In the genomic region with DNA sequence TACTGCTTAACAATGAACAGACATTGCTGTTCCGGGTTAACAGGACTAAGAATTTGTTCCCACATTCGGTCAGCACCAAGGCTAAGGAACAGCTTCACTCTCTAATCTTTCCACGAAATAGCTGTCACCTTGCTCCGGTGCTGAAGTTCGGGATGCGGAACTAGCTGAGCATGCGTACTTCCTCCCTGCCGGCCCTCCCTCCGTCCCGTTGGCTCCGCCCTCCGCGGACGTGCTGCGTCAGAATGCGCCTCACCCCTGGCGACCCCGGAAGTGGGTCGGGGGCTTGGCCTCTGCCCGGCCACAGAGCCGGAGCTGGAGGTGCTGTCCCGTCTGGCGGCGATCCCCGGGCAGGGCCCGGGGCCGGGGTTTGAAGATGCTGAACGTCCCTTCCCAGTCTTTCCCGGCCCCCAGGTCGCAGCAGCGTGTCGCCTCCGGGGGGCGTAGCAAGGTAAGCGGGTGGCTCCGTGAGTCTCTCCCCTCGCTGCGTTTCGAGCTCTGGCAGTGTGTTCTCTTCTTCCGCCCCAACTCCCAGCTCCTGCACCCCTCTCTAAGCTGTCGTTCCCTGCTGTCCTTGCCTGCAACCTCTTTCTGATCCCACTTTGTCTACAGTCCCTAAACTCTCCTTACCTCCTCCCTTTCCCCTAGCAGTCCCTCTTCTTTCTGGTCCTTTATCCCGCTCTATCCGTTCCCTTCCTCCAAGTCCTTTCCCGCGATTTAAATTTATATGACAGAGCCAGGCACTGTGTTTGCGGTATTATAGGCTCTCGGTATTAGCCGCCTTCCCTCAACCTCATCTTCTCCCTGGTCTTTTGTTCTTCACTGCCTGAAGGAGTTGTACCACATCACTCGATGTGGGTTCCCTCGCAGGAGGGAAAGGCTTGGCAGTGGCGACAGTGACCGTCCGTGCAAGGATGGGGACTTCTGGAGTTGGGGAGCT, we compare ENCODE assay signal across 8 cellular contexts. TPM values are rescaled to one million over a fixed set of nuclear protein-coding genes. Genes with fewer than 3 reads are reported as not detected.
DNase-seq lines count a peak whose midpoint lies in the region; ATAC-seq, FAIRE-seq and TF ChIP-seq lines count a peak whose summit lies in the region.

A gene with protein sequence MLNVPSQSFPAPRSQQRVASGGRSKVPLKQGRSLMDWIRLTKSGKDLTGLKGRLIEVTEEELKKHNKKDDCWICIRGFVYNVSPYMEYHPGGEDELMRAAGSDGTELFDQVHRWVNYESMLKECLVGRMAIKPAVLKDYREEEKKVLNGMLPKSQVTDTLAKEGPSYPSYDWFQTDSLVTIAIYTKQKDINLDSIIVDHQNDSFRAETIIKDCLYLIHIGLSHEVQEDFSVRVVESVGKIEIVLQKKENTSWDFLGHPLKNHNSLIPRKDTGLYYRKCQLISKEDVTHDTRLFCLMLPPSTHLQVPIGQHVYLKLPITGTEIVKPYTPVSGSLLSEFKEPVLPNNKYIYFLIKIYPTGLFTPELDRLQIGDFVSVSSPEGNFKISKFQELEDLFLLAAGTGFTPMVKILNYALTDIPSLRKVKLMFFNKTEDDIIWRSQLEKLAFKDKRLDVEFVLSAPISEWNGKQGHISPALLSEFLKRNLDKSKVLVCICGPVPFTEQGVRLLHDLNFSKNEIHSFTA (plus strand): TSS at position 280 of the 937 bp plus-strand sequence. CDS start 94 bp downstream, at position 374.

- H3K4me2 ChIP-seq in HepG2 (ENCODE audit: low read depth, low read length): peak within 1 kb of the TSS; percentile 77

- peaks cover 9% of the 10 kb centered on the region for H3K79me2 ChIP-seq in HepG2 (ENCODE audit: insufficient read depth, low read length)

- peaks cover 32% of the 10 kb centered on the region for H3K4me1 ChIP-seq in CD4-positive, CD25-positive, alpha-beta regulatory T cell (ENCODE audit: control insufficient read depth, insufficient read depth, low read length, poor library complexity, severe bottlenecking)
- H3K4me1 ChIP-seq in HepG2 (ENCODE audit: insufficient read depth, low read length): peaks cover 17% of the 10 kb centered on the region

- H4K20me1 ChIP-seq in HepG2 (ENCODE audit: insufficient read depth, low read length): no peaks in the 10 kb centered on the region

- H3K27me3 Mint-ChIP-seq in CD4-positive, CD25-positive, alpha-beta regulatory T cell: peaks cover 26% of the 10 kb centered on the region

- peaks cover 2% of the 10 kb centered on the region for H3K36me3 ChIP-seq in CD4-positive, CD25-positive, alpha-beta regulatory T cell (ENCODE audit: control insufficient read depth, insufficient read depth, low read length)
- no peaks in the 10 kb centered on the region for H3K36me3 ChIP-seq in HepG2 (replicated peaks in 1 of 2; ENCODE audit: control insufficient read depth in 1 of 2, insufficient read depth in 2 of 2, low read length in 2 of 2)

- H3K27ac ChIP-seq in CD4-positive, CD25-positive, alpha-beta regulatory T cell (ENCODE audit: insufficient read depth, low read length, poor library complexity, severe bottlenecking): peak within 1 kb of the TSS; percentile 82
- peak within 1 kb of the TSS; percentile 56 for H3K27ac ChIP-seq in HepG2 (ENCODE audit: extremely low read length, insufficient read depth, low read length)

- 0% methylated on average over 32 of the region's 53 CpGs for WGBS in HepG2 (ENCODE audit: low lambda C conversion rate)

- H3K9ac ChIP-seq in HepG2 (ENCODE audit: insufficient read depth, low read depth, low read length): peak within 1 kb of the TSS; percentile 80

- POLR2A ChIA-PET in HepG2 (lab: Yijun Ruan, JAX): interaction anchor here (1.1 kb wide), 1 partner anchor 20 kb away, joined by 6 read pairs; no protein-coding TSS in a partner anchor

- H3K36me3 Mint-ChIP-seq in CD4-positive, CD25-positive, alpha-beta regulatory T cell: peaks cover 6% of the 10 kb centered on the region

- peak within 1 kb of the TSS; percentile 97 for H2AFZ ChIP-seq in HepG2 (ENCODE audit: low read length)

- H3K9me3 Mint-ChIP-seq in CD4-positive, CD25-positive, alpha-beta regulatory T cell: peaks cover 0 to 3% (median 0%) of the 10 kb centered on the region in 7 donors

- peaks cover 29 to 53% (median 39%) of the 10 kb centered on the region in 4 donors for H3K4me1 Mint-ChIP-seq in CD4-positive, CD25-positive, alpha-beta regulatory T cell

- H3K4me3 ChIP-seq in CD4-positive, CD25-positive, alpha-beta regulatory T cell (ENCODE audit: low read depth, low read length): peak within 1 kb of the TSS; percentile 93
- H3K4me3 ChIP-seq in HepG2 (replicated peaks in 1 of 3; ENCODE audit: insufficient read depth in 1 of 3, low read depth in 2 of 3, low read length in 3 of 3): peak within 1 kb of the TSS; percentile 78 to 91 (median 80)

- no peaks in the 10 kb centered on the region for H3K9me3 ChIP-seq in CD4-positive, CD25-positive, alpha-beta regulatory T cell (ENCODE audit: control insufficient read depth in 2 of 2, low read length in 2 of 2)
- no peaks in the 10 kb centered on the region for H3K9me3 ChIP-seq in HepG2 (ENCODE audit: low read length)

- peak; percentile 51 for TF ChIP-seq CTCF in HepG2 (CRISPR knock-in tag; IDR thresholded peaks at IDR 0.05)

- ATAC-seq in CD4-positive, CD25-positive, alpha-beta regulatory T cell (ENCODE audit: low read depth in 2 of 2): peak; percentile 93 to 96
- ATAC-seq in GM19395 (IDR thresholded peaks at IDR 0.05; ENCODE audit: unreplicated experiment) (peak; percentile 96), HG03565 (IDR thresholded peaks at IDR 0.05; ENCODE audit: unreplicated experiment) (peak; percentile 98), HepG2 (peak; percentile 99)

- BruUV-seq in HepG2 (replicated peaks; lab: Mats Ljungman, UMichigan): no TSS peak

- peak within 1 kb of the TSS; percentile 93 to 97 (median 97) for H3K27ac Mint-ChIP-seq in CD4-positive, CD25-positive, alpha-beta regulatory T cell

- TF ChIP-seq EP300 in HepG2 (IDR thresholded peaks at IDR 0.05; ENCODE audit: low read depth in 2 of 2, low read length in 2 of 2): 0 out of 4 replicates have a peak, but pooled peaks of 1 of the 2 experiments have one; percentile 21
- peak; percentile 80 for TF ChIP-seq EP300 in HepG2 (CRISPR knock-in tag; IDR thresholded peaks at IDR 0.05; ENCODE audit: borderline replicate concordance)

- TF ChIP-seq POLR2A in HepG2 (IDR thresholded peaks at IDR 0.05; ENCODE audit: insufficient read depth in 1 of 2, low read depth in 2 of 2, low read length in 2 of 2): peak; percentile 92 to 93

- peaks cover 17% of the 10 kb centered on the region for H3K27me3 ChIP-seq in CD4-positive, CD25-positive, alpha-beta regulatory T cell (ENCODE audit: control insufficient read depth, insufficient read depth, low read length)
- H3K27me3 ChIP-seq in HepG2 (ENCODE audit: control insufficient read depth in 1 of 2, insufficient read depth in 2 of 2, low read length in 2 of 2): peaks cover 0 to 5% of the 10 kb centered on the region in 2 experiments; a peak in 2 of 5 replicates

- peak; percentile 54; the same call in 1 of the 2 replicates for TF ChIP-seq RAD21 in HepG2 (CRISPR knock-in tag; IDR thresholded peaks at IDR 0.05)

- FAIRE-seq in HepG2 (lab: Jason Lieb, UNC): peak; percentile 98

- in situ Hi-C loops in HepG2 (cut with HindIII; ENCODE audit: extremely low pct_ligation_motif_present, low pct_unique_long_range_greater_than_20kb): no loop called here

- intact Hi-C loops in HepG2 (cut with micrococcal nuclease; ENCODE audit: unreplicated experiment): no loop called here

- peak; percentile 89 to 95 (median 93) for DNase-seq in CD4-positive, CD25-positive, alpha-beta regulatory T cell
- peak; percentile 97 for DNase-seq in NCI-H774 (lab: John Stamatoyannopoulos, UW)
- peak; percentile 90 for DNase-seq in activated CD4-positive, alpha-beta T cell treated with anti-CD3 and anti-CD28 coated beads, Interleukin-2, amount 50 U/mL, for 4 hours
- DNase-seq in dermis blood vessel endothelial cell: peak; percentile 96
- DNase-seq in HepG2 (ENCODE audit: low spot score): peak; percentile 92
- DNase-seq in stimulated activated CD4-positive, alpha-beta T cell treated with anti-CD3 and anti-CD28 coated beads, Interleukin-4, amount 100 ng/mL, for 1 hour: peak; percentile 93

- H3K4me3 Mint-ChIP-seq in CD4-positive, CD25-positive, alpha-beta regulatory T cell: peak within 1 kb of the TSS; percentile 93 to 99 (median 98)

- CTCF ChIA-PET in HepG2 (lab: Yijun Ruan, JAX; ENCODE audit: low intra/inter-chr PET ratio, low total read pairs): no interaction called here

TF ChIP-seq in HepG2, 621 proteins besides CTCF, POLR2A, EP300 and RAD21 (continues in another document):
- peak; percentile 91 for TF ChIP-seq NR2F1 (CRISPR knock-in tag; IDR thresholded peaks at IDR 0.05)

RNA-seq across cellular contexts. Expression of the gene that starts here (rescaled TPM):
- 28.3 TPM for total RNA-seq in CD4-positive, CD25-positive, alpha-beta regulatory T cell
- polyA plus RNA-seq in CD4-positive, CD25-positive, alpha-beta regulatory T cell: 10 to 100 TPM; 34.6 to 53.1 (median 39.0) TPM
- 2.9 and 13.7 TPM in 2 replicates for total RNA-seq in dermis blood vessel endothelial cell
- 26.1 and 37.7 TPM in 2 replicates for total RNA-seq in HepG2 (2016; rRNA removed; fragmentation: Illumina TruSeq; extraction: Trizol)
- total RNA-seq in HepG2 (2016; cell fraction: cytosol; rRNA removed; fragmentation: Illumina TruSeq; extraction: Trizol; ENCODE audit: low read depth): 11.7 and 12.3 TPM in 2 replicates
- 24.4 and 42.6 TPM in 2 replicates for total RNA-seq in HepG2 (2016; cell fraction: insoluble cytoplasmic fraction; rRNA removed; fragmentation: Illumina TruSeq; extraction: Trizol)
- total RNA-seq in HepG2 (2016; cell fraction: membrane; rRNA removed; fragmentation: Illumina TruSeq; extraction: Trizol): 39.7 and 40.4 TPM in 2 replicates
- total RNA-seq in HepG2 (2016; cell fraction: nucleus; rRNA removed; fragmentation: Illumina TruSeq; extraction: Trizol): 15.5 and 17.1 TPM in 2 replicates
- 2.8 and 5.3 TPM in 2 replicates for polyA plus RNA-seq in HepG2 (2011; rRNA removed)
- polyA plus RNA-seq in HepG2 (2011; cell fraction: cytosol; rRNA removed): 1.2 and 1.7 TPM in 2 replicates
- polyA plus RNA-seq in HepG2 (2011; cell fraction: nucleus; rRNA removed): 0.66 and 0.99 TPM in 2 replicates
- polyA plus RNA-seq in HepG2 (2012): 5.0 and 5.5 TPM in 2 replicates
- 15.2 and 17.6 TPM in 2 replicates for polyA plus RNA-seq in HepG2 (2016; cell fraction: cytosol; fragmentation: Illumina TruSeq; extraction: Trizol; ENCODE audit: low read depth)
- polyA plus RNA-seq in HepG2 (2016; cell fraction: insoluble cytoplasmic fraction; fragmentation: Illumina TruSeq; extraction: Trizol; ENCODE audit: low read depth): 27.8 and 32.3 TPM in 2 replicates
- 24.9 and 25.9 TPM in 2 replicates for polyA plus RNA-seq in HepG2 (2016; cell fraction: membrane; fragmentation: Illumina TruSeq; extraction: Trizol; ENCODE audit: low read depth)
- polyA plus RNA-seq in HepG2 (2016; cell fraction: nucleus; fragmentation: Illumina TruSeq; extraction: Trizol; ENCODE audit: insufficient read depth, low read depth): 9.3 and 11.2 TPM in 2 replicates
- polyA minus RNA-seq in HepG2 (2011; rRNA and poly(A)+ RNA removed; ENCODE audit: low replicate concordance): 0.96 and 2.3 TPM in 2 replicates
- polyA minus RNA-seq in HepG2 (2011; cell fraction: cytosol; rRNA and poly(A)+ RNA removed): 1.2 and 3.7 TPM in 2 replicates
- 8.0 and 11.4 TPM in 2 replicates for polyA minus RNA-seq in HepG2 (2011; cell fraction: nucleus; rRNA and poly(A)+ RNA removed)

Comparison
In these comparisons a context has a peak if more than half of its experiments do, and no peak if none do; other contexts are left out.
1. Peak in every context shown above with its lines: DNase-seq, ATAC-seq, H3K4me3 ChIP-seq and H3K27ac ChIP-seq.